Comparison of ENCODE assay signal across 1 cellular context in genomic region chr7:84339306-84339705, GRCh38.
TF ChIP-seq lines count a peak whose summit lies in the region.

No MANE protein-coding gene starts in this region.

TF ChIP-seq in HCT116, 20 proteins besides CTCF, POLR2A, EP300 and RAD21 (continued from another document):
- TF ChIP-seq ELF1 (IDR thresholded peaks at IDR 0.05; ENCODE audit: borderline replicate concordance, low read depth) (no peak), SRF (IDR thresholded peaks at IDR 0.05; ENCODE audit: low read depth) (no peak), EZH2phosphoT487 (IDR thresholded peaks at IDR 0.05; ENCODE audit: borderline replicate concordance) (no peak), JUND (IDR thresholded peaks at IDR 0.05) (no peak), CEBPB (IDR thresholded peaks at IDR 0.05; ENCODE audit: low read depth) (no peak)
- TF ChIP-seq, protein P1, sequence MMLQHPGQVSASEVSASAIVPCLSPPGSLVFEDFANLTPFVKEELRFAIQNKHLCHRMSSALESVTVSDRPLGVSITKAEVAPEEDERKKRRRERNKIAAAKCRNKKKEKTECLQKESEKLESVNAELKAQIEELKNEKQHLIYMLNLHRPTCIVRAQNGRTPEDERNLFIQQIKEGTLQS (IDR thresholded peaks at IDR 0.05): no peak
- TF ChIP-seq, protein P2, sequence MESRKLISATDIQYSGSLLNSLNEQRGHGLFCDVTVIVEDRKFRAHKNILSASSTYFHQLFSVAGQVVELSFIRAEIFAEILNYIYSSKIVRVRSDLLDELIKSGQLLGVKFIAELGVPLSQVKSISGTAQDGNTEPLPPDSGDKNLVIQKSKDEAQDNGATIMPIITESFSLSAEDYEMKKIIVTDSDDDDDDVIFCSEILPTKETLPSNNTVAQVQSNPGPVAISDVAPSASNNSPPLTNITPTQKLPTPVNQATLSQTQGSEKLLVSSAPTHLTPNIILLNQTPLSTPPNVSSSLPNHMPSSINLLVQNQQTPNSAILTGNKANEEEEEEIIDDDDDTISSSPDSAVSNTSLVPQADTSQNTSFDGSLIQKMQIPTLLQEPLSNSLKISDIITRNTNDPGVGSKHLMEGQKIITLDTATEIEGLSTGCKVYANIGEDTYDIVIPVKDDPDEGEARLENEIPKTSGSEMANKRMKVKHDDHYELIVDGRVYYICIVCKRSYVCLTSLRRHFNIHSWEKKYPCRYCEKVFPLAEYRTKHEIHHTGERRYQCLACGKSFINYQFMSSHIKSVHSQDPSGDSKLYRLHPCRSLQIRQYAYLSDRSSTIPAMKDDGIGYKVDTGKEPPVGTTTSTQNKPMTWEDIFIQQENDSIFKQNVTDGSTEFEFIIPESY (IDR thresholded peaks at IDR 0.05; ENCODE audit: extremely low read depth, insufficient replicate concordance, low read length): no peak
- TF ChIP-seq, protein P3, sequence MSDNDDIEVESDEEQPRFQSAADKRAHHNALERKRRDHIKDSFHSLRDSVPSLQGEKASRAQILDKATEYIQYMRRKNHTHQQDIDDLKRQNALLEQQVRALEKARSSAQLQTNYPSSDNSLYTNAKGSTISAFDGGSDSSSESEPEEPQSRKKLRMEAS (IDR thresholded peaks at IDR 0.05): no peak
TF ChIP-seq in HCT116: peak in this region for 0.
